In genomic region chr21:33309778-33310177, GRCh38 we compare ENCODE assay signal across 20 cellular contexts. TPM values are rescaled to one million over a fixed set of nuclear protein-coding genes. Genes with fewer than 3 reads are reported as not detected.
DNase-seq lines count a peak whose midpoint lies in the region; ATAC-seq, FAIRE-seq and TF ChIP-seq lines count a peak whose summit lies in the region.
"Had no signal": no experiment of that assay in that cellular context is flagged by ENCODE, and none has a peak within 500 bp of the region (broad histone marks: within the 10 kb centered on the region; RNA-seq: fewer than 3 reads in every experiment).

No MANE protein-coding gene starts in this region.

- H3K9me1 ChIP-seq in K562 (ENCODE audit: control insufficient read depth, insufficient read depth, low read length), result no peaks in the 10 kb centered on the region

- H4K20me1 ChIP-seq in Loucy (ENCODE audit: insufficient read depth, low read length, poor library complexity, severe bottlenecking) (no peaks in the 10 kb centered on the region), K562 (replicated peaks; ENCODE audit: control insufficient read depth, insufficient read depth, low read length) (no peaks in the 10 kb centered on the region)

- no peak for TF ChIP-seq CTCF in activated CD8-positive, alpha-beta T cell treated with anti-CD3 and anti-CD28 coated beads for 36 hours (IDR thresholded peaks at IDR 0.05)
- TF ChIP-seq CTCF in Loucy (conservative IDR thresholded peaks at IDR 0.05; ENCODE audit: low read length) (no peak), K562 (IDR thresholded peaks at IDR 0.05 in 2 of 3, conservative IDR thresholded peaks at IDR 0.05 in 1 of 3; ENCODE audit: insufficient read depth in 2 of 3, low read depth in 1 of 3, low read length in 3 of 3) (no peak)

- H3K4me1 ChIP-seq in Loucy (ENCODE audit: insufficient read depth, low read length, poor library complexity, severe bottlenecking) (peaks cover 44% of the 10 kb centered on the region), K562 (replicated peaks in 1 of 2; ENCODE audit: control insufficient read depth in 2 of 2, insufficient read depth in 2 of 2, low read length in 2 of 2) (peaks cover 5 to 8% of the 10 kb centered on the region in 2 experiments)
- H3K4me1 ChIP-seq: Peyer's patch had no signal

- no peak for TF ChIP-seq POLR2A in K562 (conservative IDR thresholded peaks at IDR 0.05)

- in situ Hi-C loops in K562 (cut with MboI), result no loop called here

- intact Hi-C loops in activated CD8-positive, alpha-beta T cell treated with anti-CD3 and anti-CD28 coated beads for 36 hours (cut with micrococcal nuclease), result no loop called here
- intact Hi-C loops in K562 (cut with micrococcal nuclease), result loop anchor here (2.0 kb wide), 1 partner anchor 111 kb away; no protein-coding TSS in a partner anchor

- H3F3A ChIP-seq in Loucy (ENCODE audit: low read depth), result peaks cover 21% of the 10 kb centered on the region

- H3K4me3 ChIP-seq in Loucy (ENCODE audit: low read length, poor library complexity, severe bottlenecking), result no peak overlapping the region
- no peak overlapping the region for H3K4me3 ChIP-seq in K562
- H3K4me3 ChIP-seq: Peyer's patch had no signal

- H3K27me3 Mint-ChIP-seq in activated CD8-positive, alpha-beta T cell treated with anti-CD3 and anti-CD28 coated beads, Interleukin-2, amount 10 ng/mL, durations not matched to agents 7 days and 5 days (ENCODE audit: low read depth), result peaks cover 9% of the 10 kb centered on the region
- peaks cover 2% of the 10 kb centered on the region for H3K27me3 Mint-ChIP-seq in activated CD8-positive, alpha-beta T cell treated with anti-CD3 and anti-CD28 coated beads for 36 hours

- H3K36me3 ChIP-seq in Loucy (ENCODE audit: insufficient read depth, low read length) (no peaks in the 10 kb centered on the region), K562 (ENCODE audit: control insufficient read depth, insufficient read depth, low read length) (no peaks in the 10 kb centered on the region)
- H3K36me3 ChIP-seq: Peyer's patch had no signal

- CTCF ChIA-PET in activated CD8-positive, alpha-beta T cell treated with anti-CD3 and anti-CD28 coated beads, Interleukin-2, amount 10 ng/mL, durations not matched to agents 7 days and 5 days (lab: Charles Lee), result interaction anchor here (1.0 to 1.7 kb wide), 2 partner anchors 44 to 112 kb away, joined by 3 to 8 read pairs; no protein-coding TSS in a partner anchor
- CTCF ChIA-PET in activated CD8-positive, alpha-beta T cell treated with anti-CD3 and anti-CD28 coated beads for 36 hours (lab: Charles Lee), result interaction anchor here (1.0 kb wide), 1 partner anchor 114 kb away, joined by 3 read pairs; no protein-coding TSS in a partner anchor
- CTCF ChIA-PET in K562 (lab: Yijun Ruan, JAX; ENCODE audit: low intra/inter-chr PET ratio), result no interaction called here
- CTCF ChIA-PET in HEK293T (lab: Yijun Ruan, JAX), result no interaction called here

- POLR2A ChIA-PET in activated CD8-positive, alpha-beta T cell treated with anti-CD3 and anti-CD28 coated beads, Interleukin-2, amount 10 ng/mL, durations not matched to agents 7 days and 5 days (lab: Charles Lee), result no interaction called here
- POLR2A ChIA-PET in activated CD8-positive, alpha-beta T cell treated with anti-CD3 and anti-CD28 coated beads for 36 hours (lab: Charles Lee), result interaction anchor here (1.1 to 1.3 kb wide), 2 partner anchors 15 to 16 kb away, joined by 3 read pairs; partner anchors contain the start of gene IFNAR1
- POLR2A ChIA-PET in K562 (lab: Yijun Ruan, JAX), result interaction anchor here (1.0 to 2.2 kb wide), 3 partner anchors 10 to 27 kb away, joined by 3 to 9 read pairs (median 3); partner anchors contain the start of gene IFNAR1
- POLR2A ChIA-PET in HEK293T (lab: Yijun Ruan, JAX), result interaction anchor here (3.4 kb wide), 1 partner anchor 15 kb away, joined by 10 read pairs; the partner anchor contains the start of gene IFNAR1

- H3K9me2 ChIP-seq in Loucy (replicated peaks; ENCODE audit: low read depth, low read length), result no peaks in the 10 kb centered on the region

- H3K4me2 ChIP-seq in Loucy (ENCODE audit: low read depth, low read length, poor library complexity, severe bottlenecking) (peak overlapping the region; percentile 68), K562 (ENCODE audit: insufficient read depth, low read length) (no peak overlapping the region)

- no peaks in the 10 kb centered on the region for H3K27me3 ChIP-seq in Loucy (ENCODE audit: insufficient read depth, low read length, poor library complexity, severe bottlenecking)
- 0 out of 5 replicates have a peak, but pooled peaks cover 0 to 2% of the 10 kb centered on the region in 2 experiments for H3K27me3 ChIP-seq in K562 (ENCODE audit: control insufficient read depth in 2 of 2, insufficient read depth in 2 of 2, low read length in 2 of 2)
- H3K27me3 ChIP-seq: Peyer's patch had no signal

- 9% methylated on average over 1 of the region's 1 CpG for WGBS in K562 (ENCODE audit: insufficient coverage, low coverage, missing lambda C conversion rate)

- H3K4me1 Mint-ChIP-seq in activated CD8-positive, alpha-beta T cell treated with anti-CD3 and anti-CD28 coated beads, Interleukin-2, amount 10 ng/mL, durations not matched to agents 7 days and 5 days (ENCODE audit: low read depth), result peaks cover 5% of the 10 kb centered on the region
- H3K4me1 Mint-ChIP-seq in activated CD8-positive, alpha-beta T cell treated with anti-CD3 and anti-CD28 coated beads for 36 hours (ENCODE audit: low read depth), result peaks cover 5% of the 10 kb centered on the region

- no peak overlapping the region for H2AFZ ChIP-seq in Loucy (ENCODE audit: low read length)
- no peak overlapping the region for H2AFZ ChIP-seq in K562 (ENCODE audit: low read depth, low read length)

- no peak overlapping the region for H3K27ac Mint-ChIP-seq in activated CD8-positive, alpha-beta T cell treated with anti-CD3 and anti-CD28 coated beads, Interleukin-2, amount 10 ng/mL, durations not matched to agents 7 days and 5 days
- no peak overlapping the region for H3K27ac Mint-ChIP-seq in activated CD8-positive, alpha-beta T cell treated with anti-CD3 and anti-CD28 coated beads for 36 hours
- H3K27ac Mint-ChIP-seq: CD14-positive monocyte had no signal

- TF ChIP-seq RAD21 in K562 (CRISPR knock-in tag; conservative IDR thresholded peaks at IDR 0.05 in 1 of 2, IDR thresholded peaks at IDR 0.05 in 1 of 2), result no peak

- peak; percentile 4 for DNase-seq in activated CD8-positive, alpha-beta T cell treated with anti-CD3 and anti-CD28 coated beads, Interleukin-2, amount 10 ng/mL, durations not matched to agents 7 days and 5 days
- no peak for DNase-seq in activated CD8-positive, alpha-beta T cell treated with anti-CD3 and anti-CD28 coated beads for 36 hours
- no peak for DNase-seq in K562 (ENCODE audit: extremely low read depth in 1 of 4, low spot score in 3 of 4)
- no peak for DNase-seq in D341Med (ENCODE audit: low spot score)
- DNase-seq in HEK293T (ENCODE audit: extremely low spot score), result no peak
- DNase-seq: 8988T, GOT3, HCEC 1CT, IMR-90, NCI-H1092, NCI-H1436, NCI-H187 treated with DMSO at 0.1 percent for 48 hours, NCI-H2107, Peyer's patch, T-helper 1 cell had no signal

- no peak overlapping the region for H3K27ac ChIP-seq in K562 (ENCODE audit: extremely low read depth, low read depth, low read length)
- H3K27ac ChIP-seq: Peyer's patch had no signal

- no peak overlapping the region for H3K4me3 Mint-ChIP-seq in activated CD8-positive, alpha-beta T cell treated with anti-CD3 and anti-CD28 coated beads, Interleukin-2, amount 10 ng/mL, durations not matched to agents 7 days and 5 days
- no peak overlapping the region for H3K4me3 Mint-ChIP-seq in activated CD8-positive, alpha-beta T cell treated with anti-CD3 and anti-CD28 coated beads for 36 hours
- H3K4me3 Mint-ChIP-seq: CD14-positive monocyte had no signal

- BruUV-seq in K562 (replicated peaks; lab: Mats Ljungman, UMichigan), result no TSS peak

- H3K36me3 Mint-ChIP-seq in activated CD8-positive, alpha-beta T cell treated with anti-CD3 and anti-CD28 coated beads, Interleukin-2, amount 10 ng/mL, durations not matched to agents 7 days and 5 days (ENCODE audit: low read depth), result peaks cover 1% of the 10 kb centered on the region
- H3K36me3 Mint-ChIP-seq in activated CD8-positive, alpha-beta T cell treated with anti-CD3 and anti-CD28 coated beads for 36 hours (ENCODE audit: low read depth), result no peaks in the 10 kb centered on the region

- H3K9ac ChIP-seq in Loucy (ENCODE audit: low read depth, low read length, poor library complexity, severe bottlenecking) (peak overlapping the region; percentile 58), K562 (ENCODE audit: insufficient read depth in 1 of 2, low read depth in 2 of 2, low read length in 2 of 2) (no peak overlapping the region)

- FAIRE-seq in K562 (lab: Jason Lieb, UNC), result no peak
- FAIRE-seq: HTR-8/SVneo had no signal

- peaks cover 4% of the 10 kb centered on the region for H3K9me3 Mint-ChIP-seq in activated CD8-positive, alpha-beta T cell treated with anti-CD3 and anti-CD28 coated beads, Interleukin-2, amount 10 ng/mL, durations not matched to agents 7 days and 5 days (ENCODE audit: insufficient read depth)
- H3K9me3 Mint-ChIP-seq in activated CD8-positive, alpha-beta T cell treated with anti-CD3 and anti-CD28 coated beads for 36 hours, result peaks cover 3% of the 10 kb centered on the region

- 0 out of 2 replicates have a peak, but pooled peaks cover 3% of the 10 kb centered on the region for H3K9me3 ChIP-seq in Loucy (ENCODE audit: insufficient read depth, low read depth, low read length)
- H3K9me3 ChIP-seq in K562 (replicated peaks; ENCODE audit: control insufficient read depth, insufficient read depth, low read depth, low read length), result no peaks in the 10 kb centered on the region
- H3K9me3 ChIP-seq: Peyer's patch had no signal

- no peak for ATAC-seq in activated CD8-positive, alpha-beta T cell treated with anti-CD3 and anti-CD28 coated beads, Interleukin-2, amount 10 ng/mL, durations not matched to agents 7 days and 5 days
- ATAC-seq in activated CD8-positive, alpha-beta T cell treated with anti-CD3 and anti-CD28 coated beads for 36 hours, result no peak
- no peak for ATAC-seq in K562
- ATAC-seq in HG02759 (IDR thresholded peaks at IDR 0.05; ENCODE audit: unreplicated experiment), result no peak
- ATAC-seq: SK-N-SH treated with all-trans-retinoic acid at 6 μM for 48 hours had no signal

- H3K79me2 ChIP-seq in Loucy (ENCODE audit: insufficient read depth, low read length) (no peaks in the 10 kb centered on the region), K562 (ENCODE audit: control insufficient read depth, insufficient read depth, low read length) (no peaks in the 10 kb centered on the region)

- no peak for TF ChIP-seq EP300 in K562 (IDR thresholded peaks at IDR 0.05; ENCODE audit: low read length)

RNA-seq across cellular contexts. Expression of gene IFNAR1, which starts 15.0 kb away (rescaled TPM):
- 10 to 100 TPM; 32.5 to 35.4 TPM for total RNA-seq in activated CD8-positive, alpha-beta T cell treated with anti-CD3 and anti-CD28 coated beads, Interleukin-2, amount 10 ng/mL, durations not matched to agents 7 days and 5 days
- total RNA-seq in activated CD8-positive, alpha-beta T cell treated with anti-CD3 and anti-CD28 coated beads for 36 hours, result 10 to 100 TPM; 25.6 to 30.3 TPM
- 7.7 and 20.5 TPM in 2 replicates for total RNA-seq in K562 (2011; cell fraction: chromatin; rRNA removed; ENCODE audit: low replicate concordance)
- 8.7 and 11.3 TPM in 2 replicates for total RNA-seq in K562 (2011; cell fraction: nucleolus; rRNA removed)
- 13.3 and 24.0 TPM in 2 replicates for total RNA-seq in K562 (2011; cell fraction: nucleoplasm; rRNA removed)
- 8.6 TPM in 2 replicates for total RNA-seq in K562 (2014; rRNA removed)
- total RNA-seq in K562 (2014; rRNA removed; fragmentation: Illumina TruSeq; extraction: Trizol), result 11.5 and 13.7 TPM in 2 replicates
- 10.2 and 12.7 TPM in 2 replicates for total RNA-seq in K562 (2015; rRNA removed; fragmentation: Illumina TruSeq; extraction: Trizol)
- total RNA-seq in K562 (2021), result 23.7 and 24.2 TPM in 2 replicates
- polyA plus RNA-seq in K562 (2011; rRNA removed), result 10.4 and 10.8 TPM in 2 replicates
- 5.4 and 10.1 TPM in 2 replicates for polyA plus RNA-seq in K562 (2011; cell fraction: cytosol; rRNA removed)
- 2.8 and 3.5 TPM in 2 replicates for polyA plus RNA-seq in K562 (2011; cell fraction: nucleus; rRNA removed)
- polyA plus RNA-seq in K562 (2012), result 20.0 and 32.3 TPM in 2 replicates
- 17.2 and 20.9 TPM in 2 replicates for polyA plus RNA-seq in K562 (2014; fragmentation: Illumina TruSeq; extraction: Trizol)
- polyA plus RNA-seq in K562 (2014; fragmentation: Nextera tagmentation; extraction: Ambion mirVana), result 10 to 100 TPM; 27.4 to 31.8 TPM
- polyA plus RNA-seq in K562 (2014; rRNA removed), result 11.0 and 14.8 TPM in 2 replicates
- polyA minus RNA-seq in K562 (2011; rRNA and poly(A)+ RNA removed), result 21.6 and 28.4 TPM in 2 replicates
- 10.5 and 11.9 TPM in 2 replicates for polyA minus RNA-seq in K562 (2011; cell fraction: cytosol; rRNA and poly(A)+ RNA removed)
- polyA minus RNA-seq in K562 (2011; cell fraction: nucleus; rRNA and poly(A)+ RNA removed), result 6.2 and 12.8 TPM in 2 replicates

RNA-seq across cellular contexts. Expression of gene IL10RB, which starts 43.6 kb away (rescaled TPM):
- total RNA-seq in activated CD8-positive, alpha-beta T cell treated with anti-CD3 and anti-CD28 coated beads, Interleukin-2, amount 10 ng/mL, durations not matched to agents 7 days and 5 days, result 10 to 100 TPM; 37.1 to 44.2 TPM
- total RNA-seq in activated CD8-positive, alpha-beta T cell treated with anti-CD3 and anti-CD28 coated beads for 36 hours, result 10 to 100 TPM; 25.0 to 30.5 TPM
- 29.7 and 42.2 TPM in 2 replicates for total RNA-seq in K562 (2011; cell fraction: chromatin; rRNA removed; ENCODE audit: low replicate concordance)
- 53.8 and 58.4 TPM in 2 replicates for total RNA-seq in K562 (2011; cell fraction: nucleolus; rRNA removed)
- 50.7 and 54.7 TPM in 2 replicates for total RNA-seq in K562 (2011; cell fraction: nucleoplasm; rRNA removed)
- total RNA-seq in K562 (2014; rRNA removed), result 25.3 and 31.2 TPM in 2 replicates
- total RNA-seq in K562 (2014; rRNA removed; fragmentation: Illumina TruSeq; extraction: Trizol), result 21.3 and 23.0 TPM in 2 replicates
- 25.1 and 25.3 TPM in 2 replicates for total RNA-seq in K562 (2015; rRNA removed; fragmentation: Illumina TruSeq; extraction: Trizol)
- total RNA-seq in K562 (2021), result 17.5 TPM in 2 replicates
- 29.9 and 33.1 TPM in 2 replicates for polyA plus RNA-seq in K562 (2011; rRNA removed)
- 26.0 and 37.2 TPM in 2 replicates for polyA plus RNA-seq in K562 (2011; cell fraction: cytosol; rRNA removed)
- polyA plus RNA-seq in K562 (2011; cell fraction: nucleus; rRNA removed), result 11.5 and 12.0 TPM in 2 replicates
- polyA plus RNA-seq in K562 (2012), result 26.1 and 35.7 TPM in 2 replicates
- 29.6 and 33.8 TPM in 2 replicates for polyA plus RNA-seq in K562 (2014; fragmentation: Illumina TruSeq; extraction: Trizol)
- 10 to 100 TPM; 10.9 to 14.7 TPM for polyA plus RNA-seq in K562 (2014; fragmentation: Nextera tagmentation; extraction: Ambion mirVana)
- polyA plus RNA-seq in K562 (2014; rRNA removed), result 19.3 and 22.1 TPM in 2 replicates
- 36.6 and 39.8 TPM in 2 replicates for polyA minus RNA-seq in K562 (2011; rRNA and poly(A)+ RNA removed)
- polyA minus RNA-seq in K562 (2011; cell fraction: cytosol; rRNA and poly(A)+ RNA removed), result 17.2 and 27.0 TPM in 2 replicates
- 8.1 and 12.9 TPM in 2 replicates for polyA minus RNA-seq in K562 (2011; cell fraction: nucleus; rRNA and poly(A)+ RNA removed)

Comparison
In these comparisons a context has a peak if more than half of its experiments do, and no peak if none do; other contexts are left out.
1. CTCF ChIA-PET loops: an anchor here in activated CD8-positive, alpha-beta T cell treated with anti-CD3 and anti-CD28 coated beads, Interleukin-2, amount 10 ng/mL, durations not matched to agents 7 days and 5 days (1.0 to 1.7 kb wide) and activated CD8-positive, alpha-beta T cell treated with anti-CD3 and anti-CD28 coated beads for 36 hours (1.0 kb wide); none called in K562 and HEK293T.